8 cellular contexts compared by ENCODE assay signal in the genomic region with DNA sequence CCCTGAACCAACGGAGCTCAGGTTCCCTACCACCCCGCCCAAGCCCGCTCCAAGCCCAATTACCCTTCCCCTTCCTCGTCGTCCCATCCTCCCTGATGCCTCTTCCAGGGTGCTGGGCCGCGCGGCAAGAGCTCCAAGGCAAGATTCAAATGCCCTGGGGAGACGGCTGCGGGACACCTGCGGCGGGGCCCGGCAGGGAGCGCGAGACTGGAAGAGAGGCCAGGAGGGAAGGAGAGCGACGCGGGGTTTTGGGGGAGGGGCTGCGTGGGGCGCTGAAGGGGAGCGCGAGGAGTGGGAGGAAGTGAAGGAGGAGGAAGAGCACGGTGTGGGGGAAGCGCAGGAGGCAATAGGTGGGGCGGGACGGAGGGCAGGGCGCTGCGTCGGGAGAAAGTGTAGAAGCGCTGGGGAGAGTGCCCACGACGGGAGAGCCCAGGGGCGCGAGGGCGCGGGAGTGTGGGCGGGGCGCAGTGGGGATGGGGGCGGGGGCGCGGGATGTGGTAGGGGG. TPM values are rescaled to one million over a fixed set of nuclear protein-coding genes. Genes with fewer than 3 reads are reported as not detected.
DNase-seq lines count a peak whose midpoint lies in the region; TF ChIP-seq lines count a peak whose summit lies in the region.

No MANE protein-coding gene starts in this region.

- peak overlapping the region; percentile 43 to 75 (median 66) for H3K27ac ChIP-seq in transverse colon

- no peak for TF ChIP-seq EP300 in transverse colon (IDR thresholded peaks at IDR 0.05; ENCODE audit: low read depth)

- peaks cover 9 to 21% (median 19%) of the 10 kb centered on the region in 4 donors for H3K4me1 ChIP-seq in transverse colon

- no peaks in the 10 kb centered on the region for H3K36me3 ChIP-seq in transverse colon

- in situ Hi-C loops in transverse colon (cut with MboI; ENCODE audit: low pct_ligation_motif_present in 1 of 4, low pct_unique_long_range_greater_than_20kb in 1 of 4, low sequenced_read_pairs in 3 of 4): no loop called here

- 3% methylated on average over 39 to 41 of the region's 41 CpGs for WGBS in lower leg skin, 2 donors
- WGBS in transverse colon (ENCODE audit: low coverage in 1 of 2), 2 donors: 3 to 6% methylated on average over 15 to 40 of the region's 41 CpGs

- no peaks in the 10 kb centered on the region for H3K9me3 ChIP-seq in transverse colon

- H3K27me3 ChIP-seq in transverse colon: peaks cover 49% of the 10 kb centered on the region

- intact Hi-C loops in lower leg skin (cut with DNase I; ENCODE audit: low total_unique reads): no loop called here
- intact Hi-C loops in transverse colon (cut with DNase I; ENCODE audit: low total_unique reads): no loop called here
- intact Hi-C loops in head of caudate nucleus (cut with DNase I): no loop called here

- peak overlapping the region; percentile 41 for H3K4me3 ChIP-seq in Jurkat, Clone E6-1 (ENCODE audit: low read length)
- H3K4me3 ChIP-seq in choroid plexus epithelial cell (ENCODE audit: low read depth, low read length) (peak overlapping the region; percentile 64), lower leg skin (ENCODE audit: low read depth, poor library complexity, severe bottlenecking) (peak overlapping the region; percentile 18), transverse colon (peak overlapping the region; percentile 15 to 50 (median 37))

- no peak for TF ChIP-seq POLR2A in lower leg skin (IDR thresholded peaks at IDR 0.05)
- no peak for TF ChIP-seq POLR2A in transverse colon (IDR thresholded peaks at IDR 0.05)

- TF ChIP-seq CTCF in choroid plexus epithelial cell (conservative IDR thresholded peaks at IDR 0.05; ENCODE audit: low read depth, low read length) (no peak), lower leg skin (IDR thresholded peaks at IDR 0.05) (no peak), transverse colon (IDR thresholded peaks at IDR 0.05) (no peak)

- DNase-seq in AG08396 (ENCODE audit: low spot score) (peak; percentile 62), choroid plexus epithelial cell (ENCODE audit: low read depth) (peak; percentile 45), lower leg skin (ENCODE audit: low spot score in 2 of 2) (peak in 1 of 2 donors; percentile 86), transverse colon (peak; percentile 17), anterior cingulate cortex (lab: John Stamatoyannopoulos, UW) (no peak), RKO (ENCODE audit: low spot score) (no peak), head of caudate nucleus (no peak)
- no peak for DNase-seq in Jurkat, Clone E6-1 (ENCODE audit: low read depth, low spot score)

RNA-seq across cellular contexts. Expression of a gene that starts 1.0 kb away (rescaled TPM):
- polyA plus RNA-seq in Jurkat, Clone E6-1 (2012; ENCODE audit: insufficient read depth, insufficient read length): 0.76 TPM
- total RNA-seq in lower leg skin (1 to 10 TPM in 2 of 4 donors, under 1 TPM in 1, not detected in 1; 0.44 to 4.4 (median 1.1) TPM), transverse colon (not detected)

Comparison
In these comparisons a context has a peak if more than half of its experiments do, and no peak if none do; other contexts are left out.
1. DNase-seq: peak in AG08396 (single experiment), choroid plexus epithelial cell (single experiment) and transverse colon (single experiment); none in Jurkat, Clone E6-1 (single experiment), anterior cingulate cortex (0 of 58), RKO (single experiment) and head of caudate nucleus (0 of 42).
2. Peak in every context shown above with its lines, with median percentiles within 50 percentile points of each other: H3K4me3 ChIP-seq.